15 cellular contexts compared by ENCODE assay signal in genomic region chr20:52828199-52828598, GRCh38.
A peak's percentile ranks its signal among the peaks of the same experiment; 100 is the strongest.
DNase-seq lines count a peak whose midpoint lies in the region; ATAC-seq and TF ChIP-seq lines count a peak whose summit lies in the region.
"Had no signal": no experiment of that assay in that cellular context is flagged by ENCODE, and none has a peak within 500 bp of the region (broad histone marks: within the 10 kb centered on the region; RNA-seq: fewer than 3 reads in every experiment).

No MANE protein-coding gene starts in this region.

- peak; percentile 60 for ATAC-seq in RWPE2 (ENCODE audit: low read depth)
- no peak for ATAC-seq in HG03460 (IDR thresholded peaks at IDR 0.05; ENCODE audit: unreplicated experiment)

- TF ChIP-seq CTCF in RWPE2 (IDR thresholded peaks at IDR 0.05; ENCODE audit: poor library complexity, severe bottlenecking) (no peak), fibroblast of villous mesenchyme (IDR thresholded peaks at IDR 0.05; ENCODE audit: insufficient read depth, low read depth, low read length) (no peak)

- H3K27ac ChIP-seq in ACC112 (ENCODE audit: low read depth, low read length) (peak overlapping the region; percentile 35), RWPE2 (ENCODE audit: poor library complexity, severe bottlenecking) (no peak overlapping the region), caudate nucleus (ENCODE audit: low read depth, low read length) (no peak overlapping the region)
- H3K27ac ChIP-seq: BLaER1 had no signal

- in situ Hi-C loops in KBM-7 (cut with MboI; ENCODE audit: low pct_unique_long_range_greater_than_20kb, low sequenced_read_pairs): no loop called here

- H3K9me3 ChIP-seq in RWPE2 (ENCODE audit: severe bottlenecking): no peaks in the 10 kb centered on the region
- H3K9me3 ChIP-seq: HAP-1 had no signal

- no peak overlapping the region for H2AFZ ChIP-seq in ACC112 (ENCODE audit: low read length, unreplicated experiment)

- no peaks in the 10 kb centered on the region for H3K36me3 ChIP-seq in ACC112 (ENCODE audit: insufficient read depth, low read length)
- H3K36me3 ChIP-seq in RWPE2 (ENCODE audit: low read depth): no peaks in the 10 kb centered on the region
- H3K36me3 ChIP-seq: BLaER1, HAP-1 had no signal

- H3K4me1 ChIP-seq in ACC112 (ENCODE audit: control insufficient read depth, insufficient read depth, low read length, unreplicated experiment): peaks cover 4% of the 10 kb centered on the region
- peaks cover 6% of the 10 kb centered on the region for H3K4me1 ChIP-seq in RWPE2 (ENCODE audit: insufficient read depth, poor library complexity, severe bottlenecking)
- H3K4me1 ChIP-seq: BLaER1, HAP-1 had no signal

- H3K27me3 ChIP-seq in ACC112 (ENCODE audit: insufficient read depth, low read length): no peaks in the 10 kb centered on the region
- H3K27me3 ChIP-seq in RWPE2 (ENCODE audit: insufficient read depth, poor library complexity, severe bottlenecking): no peaks in the 10 kb centered on the region
- H3K27me3 ChIP-seq: BLaER1 had no signal

- DNase-seq in GM03348 (ENCODE audit: low spot score) (peak; percentile 19), RWPE2 (ENCODE audit: low spot score) (no peak), fibroblast of villous mesenchyme (ENCODE audit: low read depth) (peak; percentile 30), KBM-7 (no peak), caudate nucleus (lab: John Stamatoyannopoulos, UW) (no peak)
- no peak for DNase-seq in activated naive CD4-positive, alpha-beta T cell (lab: John Stamatoyannopoulos, UW)
- DNase-seq: 8988T; ACHN; CD4-positive, alpha-beta memory T cell; DMS79; GDM1 had no signal

- H3K79me2 ChIP-seq in ACC112 (ENCODE audit: control insufficient read depth, insufficient read depth, low read length, unreplicated experiment): no peaks in the 10 kb centered on the region

- H3K4me3 ChIP-seq in ACC112 (ENCODE audit: low read depth, low read length) (no peak overlapping the region), RWPE2 (ENCODE audit: severe bottlenecking) (no peak overlapping the region), fibroblast of villous mesenchyme (ENCODE audit: low read depth, low read length) (no peak overlapping the region)
- H3K4me3 ChIP-seq: BLaER1, HAP-1 had no signal

Comparison
In these comparisons a context has a peak if more than half of its experiments do, and no peak if none do; other contexts are left out.
1. DNase-seq: peak in GM03348 (single experiment) and fibroblast of villous mesenchyme (single experiment); none in RWPE2 (single experiment), KBM-7 (single experiment), activated naive CD4-positive, alpha-beta T cell (0 of 4) and caudate nucleus (0 of 61).